Comparison of ENCODE assay signal across 12 cellular contexts in genomic region chr3:69020424-69020823, GRCh38. TPM values are rescaled to one million over a fixed set of nuclear protein-coding genes. Genes with fewer than 3 reads are reported as not detected.
A peak's percentile ranks its signal among the peaks of the same experiment; 100 is the strongest.
DNase-seq lines count a peak whose midpoint lies in the region; ATAC-seq, FAIRE-seq and TF ChIP-seq lines count a peak whose summit lies in the region.
"Had no signal": no experiment of that assay in that cellular context is flagged by ENCODE, and none has a peak within 500 bp of the region (broad histone marks: within the 10 kb centered on the region; RNA-seq: fewer than 3 reads in every experiment).

No MANE protein-coding gene starts in this region.

- no peak for ATAC-seq in T-cell (replicated peaks in 1 of 4)
- ATAC-seq: stimulated activated naive CD8-positive, alpha-beta T cell treated with anti-CD3 and anti-CD28 coated beads, Interleukin-15, Interleukin-2, amounts not matched to agents 100 U/mL and 50 U/mL, for 24 hours had no signal

- H3K36me3 Mint-ChIP-seq in brain (peaks cover 58% of the 10 kb centered on the region), nephron progenitor cell (ENCODE audit: low read depth) (peaks cover 40% of the 10 kb centered on the region), T-cell (peaks cover 15% of the 10 kb centered on the region)

- H3K36me3 ChIP-seq in MG63 = peaks cover 22% of the 10 kb centered on the region

- H3K4me3 Mint-ChIP-seq in brain (no peak overlapping the region), nephron progenitor cell (no peak overlapping the region), T-cell (no peak overlapping the region)
- H3K4me3 Mint-ChIP-seq: central memory CD8-positive, alpha-beta T cell had no signal

- H3K27ac Mint-ChIP-seq in brain (no peak overlapping the region), nephron progenitor cell (no peak overlapping the region), T-cell (no peak overlapping the region)

- H3K27me3 Mint-ChIP-seq in brain (peaks cover 5% of the 10 kb centered on the region), nephron progenitor cell (ENCODE audit: low read depth, poor library complexity) (no peaks in the 10 kb centered on the region), T-cell (no peaks in the 10 kb centered on the region)
- H3K27me3 Mint-ChIP-seq: central memory CD8-positive, alpha-beta T cell had no signal

- POLR2A ChIA-PET in T-cell (lab: Charles Lee) = interaction anchor here in 1 of 2 donors (1.2 to 1.3 kb wide), 2 partner anchors 18 to 32 kb away, joined by 3 read pairs; partner anchors contain the start of gene TMF1

- FAIRE-seq in D721Med (lab: Jason Lieb, UNC) = no peak

- no peak for DNase-seq in D721Med (ENCODE audit: insufficient read length, low spot score)
- peak; percentile 35 to 70 for DNase-seq in Kasumi-1 (lab: John Stamatoyannopoulos, UW)
- no peak for DNase-seq in nephron progenitor cell
- DNase-seq in T-cell = no peak
- no peak for DNase-seq in NCI-H2227 (lab: John Stamatoyannopoulos, UW; ENCODE audit: unreplicated experiment)
- DNase-seq in MG63 = no peak
- DNase-seq in stimulated activated CD4-positive, alpha-beta T cell treated with anti-CD3 and anti-CD28 coated beads, Interleukin-1b, Interleukin-23, amount 100 ng/mL, for 48 hours = no peak
- DNase-seq: GF-D8; NCI-H226; stimulated activated naive CD8-positive, alpha-beta T cell treated with anti-CD3 and anti-CD28 coated beads, Interleukin-15, Interleukin-2, amounts not matched to agents 100 U/mL and 50 U/mL, for 24 hours had no signal

- TF ChIP-seq CTCF in D721Med (IDR thresholded peaks at IDR 0.05; ENCODE audit: insufficient read depth, missing control alignments) (peak; percentile 34), brain (conservative IDR thresholded peaks at IDR 0.05) (peak; percentile 33 to 65), nephron progenitor cell (IDR thresholded peaks at IDR 0.05) (peak; percentile 30)

- H3K4me3 ChIP-seq in MG63 = no peak overlapping the region

- H3K9me3 Mint-ChIP-seq in brain = no peaks in the 10 kb centered on the region
- H3K9me3 Mint-ChIP-seq in nephron progenitor cell = peaks cover 9% of the 10 kb centered on the region
- no peaks in the 10 kb centered on the region for H3K9me3 Mint-ChIP-seq in T-cell
- H3K9me3 Mint-ChIP-seq: central memory CD8-positive, alpha-beta T cell had no signal

- H3K27me3 ChIP-seq in MG63 = no peaks in the 10 kb centered on the region

- H3K4me1 Mint-ChIP-seq in brain (peaks cover under 1% of the 10 kb centered on the region), nephron progenitor cell (peaks cover under 1% of the 10 kb centered on the region), T-cell (peaks cover 0 to 3% (median 1%) of the 10 kb centered on the region in 3 donors)
- H3K4me1 Mint-ChIP-seq: central memory CD8-positive, alpha-beta T cell had no signal

- CTCF ChIA-PET in T-cell (lab: Charles Lee) = interaction anchor here in 1 of 2 donors (0.6 kb wide), 2 partner anchors 11 to 48 kb away, joined by 3 to 4 read pairs; no protein-coding TSS in a partner anchor

- no peaks in the 10 kb centered on the region for H3K9me3 ChIP-seq in MG63

RNA-seq across cellular contexts. Expression of gene EOGT, which starts 6.9 kb away (rescaled TPM):
- 1.6 TPM for polyA plus RNA-seq in brain (ENCODE audit: insufficient read depth, low read depth, low replicate concordance)
- 10 to 100 TPM; 14.0 to 18.2 (median 15.5) TPM for total RNA-seq in T-cell
- total RNA-seq in MG63 (2014; rRNA removed; shearing (Covaris generic); ENCODE audit: low replicate concordance) = 10.8 and 13.9 TPM in 2 replicates

RNA-seq across cellular contexts. Expression of gene TMF1, which starts 31.7 kb away (rescaled TPM):
- 2.5 TPM for polyA plus RNA-seq in brain (ENCODE audit: insufficient read depth, low read depth, low replicate concordance)
- 10 to 100 TPM; 39.9 to 80.4 (median 46.1) TPM for total RNA-seq in T-cell
- 2.7 and 4.2 TPM in 2 replicates for total RNA-seq in MG63 (2014; rRNA removed; shearing (Covaris generic); ENCODE audit: low replicate concordance)

RNA-seq across cellular contexts. Expression of gene UBA3, which starts 59.7 kb away (rescaled TPM):
- polyA plus RNA-seq in brain (ENCODE audit: insufficient read depth, low read depth, low replicate concordance) = 19.0 TPM
- total RNA-seq in T-cell = 10 to 100 TPM; 62.7 to 83.1 (median 73.2) TPM
- total RNA-seq in MG63 (2014; rRNA removed; shearing (Covaris generic); ENCODE audit: low replicate concordance) = 47.2 and 47.4 TPM in 2 replicates

Comparison
In these comparisons a context has a peak if more than half of its experiments do, and no peak if none do; other contexts are left out.
1. DNase-seq: peak in Kasumi-1 (2 of 2); none in D721Med (single experiment), nephron progenitor cell (single experiment), T-cell (0 of 34), NCI-H2227 (single experiment), MG63 (single experiment) and stimulated activated CD4-positive, alpha-beta T cell treated with anti-CD3 and anti-CD28 coated beads, Interleukin-1b, Interleukin-23, amount 100 ng/mL, for 48 hours (single experiment).
2. Peak in every context shown above with its lines, with median percentiles within 50 percentile points of each other: CTCF ChIP-seq.